In genomic region chr1:47313915-47314664, GRCh38 we compare ENCODE assay signal across 1 cellular context.
TF ChIP-seq lines count a peak whose summit lies in the region.

TSS of gene STIL (minus strand) at chr1:47314147. CDS start at chr1:47310319, 3,828 bp downstream.

TF ChIP-seq in K562, 482 proteins besides CTCF, POLR2A, EP300 and RAD21 (continued from another document and continues in another):
- TF ChIP-seq, protein P1, sequence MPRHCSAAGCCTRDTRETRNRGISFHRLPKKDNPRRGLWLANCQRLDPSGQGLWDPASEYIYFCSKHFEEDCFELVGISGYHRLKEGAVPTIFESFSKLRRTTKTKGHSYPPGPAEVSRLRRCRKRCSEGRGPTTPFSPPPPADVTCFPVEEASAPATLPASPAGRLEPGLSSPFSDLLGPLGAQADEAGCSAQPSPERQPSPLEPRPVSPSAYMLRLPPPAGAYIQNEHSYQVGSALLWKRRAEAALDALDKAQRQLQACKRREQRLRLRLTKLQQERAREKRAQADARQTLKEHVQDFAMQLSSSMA (CRISPR knock-in tag; IDR thresholded peaks at IDR 0.05): no peak
- TF ChIP-seq, protein P2, sequence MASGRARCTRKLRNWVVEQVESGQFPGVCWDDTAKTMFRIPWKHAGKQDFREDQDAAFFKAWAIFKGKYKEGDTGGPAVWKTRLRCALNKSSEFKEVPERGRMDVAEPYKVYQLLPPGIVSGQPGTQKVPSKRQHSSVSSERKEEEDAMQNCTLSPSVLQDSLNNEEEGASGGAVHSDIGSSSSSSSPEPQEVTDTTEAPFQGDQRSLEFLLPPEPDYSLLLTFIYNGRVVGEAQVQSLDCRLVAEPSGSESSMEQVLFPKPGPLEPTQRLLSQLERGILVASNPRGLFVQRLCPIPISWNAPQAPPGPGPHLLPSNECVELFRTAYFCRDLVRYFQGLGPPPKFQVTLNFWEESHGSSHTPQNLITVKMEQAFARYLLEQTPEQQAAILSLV (tag; IDR thresholded peaks at IDR 0.05): no peak
- no peak for TF ChIP-seq PHB2 (IDR thresholded peaks at IDR 0.05; ENCODE audit: low read depth)
- TF ChIP-seq JUND (IDR thresholded peaks at IDR 0.05; ENCODE audit: borderline replicate concordance, low read depth, low read length): peak; percentile 62
- TF ChIP-seq JUND (tag; IDR thresholded peaks at IDR 0.05; ENCODE audit: borderline replicate concordance, low read depth, low read length): peak; percentile 4; the same call in 2 of the 3 replicates
- no peak for TF ChIP-seq MYNN (IDR thresholded peaks at IDR 0.05)
- TF ChIP-seq MYNN (CRISPR knock-in tag; IDR thresholded peaks at IDR 0.05): no peak
- no peak for TF ChIP-seq ARHGAP35 (IDR thresholded peaks at IDR 0.05; ENCODE audit: partially characterized antibody)
- TF ChIP-seq STAG1 (CRISPR knock-in tag; IDR thresholded peaks at IDR 0.05; ENCODE audit: borderline replicate concordance): no peak
- TF ChIP-seq STAT5B (CRISPR knock-in tag; IDR thresholded peaks at IDR 0.05): no peak
- TF ChIP-seq ELK1 (CRISPR knock-in tag; IDR thresholded peaks at IDR 0.05): no peak
- TF ChIP-seq, protein P3, sequence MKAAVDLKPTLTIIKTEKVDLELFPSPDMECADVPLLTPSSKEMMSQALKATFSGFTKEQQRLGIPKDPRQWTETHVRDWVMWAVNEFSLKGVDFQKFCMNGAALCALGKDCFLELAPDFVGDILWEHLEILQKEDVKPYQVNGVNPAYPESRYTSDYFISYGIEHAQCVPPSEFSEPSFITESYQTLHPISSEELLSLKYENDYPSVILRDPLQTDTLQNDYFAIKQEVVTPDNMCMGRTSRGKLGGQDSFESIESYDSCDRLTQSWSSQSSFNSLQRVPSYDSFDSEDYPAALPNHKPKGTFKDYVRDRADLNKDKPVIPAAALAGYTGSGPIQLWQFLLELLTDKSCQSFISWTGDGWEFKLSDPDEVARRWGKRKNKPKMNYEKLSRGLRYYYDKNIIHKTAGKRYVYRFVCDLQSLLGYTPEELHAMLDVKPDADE (conservative IDR thresholded peaks at IDR 0.05; ENCODE audit: control insufficient read depth, low read depth, low read length): peak; percentile 81; the same call in 1 of the 2 replicates
- TF ChIP-seq PTTG1 (tag; IDR thresholded peaks at IDR 0.05; ENCODE audit: low read depth): no peak
- TF ChIP-seq NCOA2 (IDR thresholded peaks at IDR 0.05; ENCODE audit: partially characterized antibody in 2 of 2): no peak
- TF ChIP-seq KLF13 (tag; IDR thresholded peaks at IDR 0.05; ENCODE audit: borderline replicate concordance, low read depth): 0 out of 2 replicates have a peak, but pooled peaks have one; percentile 22
- TF ChIP-seq NFYB (IDR thresholded peaks at IDR 0.05; ENCODE audit: extremely low read depth, insufficient read length): peak; percentile 94
- TF ChIP-seq DPF2 (IDR thresholded peaks at IDR 0.05): no peak
- TF ChIP-seq ZNF79 (CRISPR knock-in tag; IDR thresholded peaks at IDR 0.05; ENCODE audit: low read depth): no peak
- peak; percentile 22; the same call in 1 of the 2 replicates for TF ChIP-seq SMAD4 (CRISPR knock-in tag; conservative IDR thresholded peaks at IDR 0.05)
- no peak for TF ChIP-seq PTRF (tag; IDR thresholded peaks at IDR 0.05)
- TF ChIP-seq, protein P4, sequence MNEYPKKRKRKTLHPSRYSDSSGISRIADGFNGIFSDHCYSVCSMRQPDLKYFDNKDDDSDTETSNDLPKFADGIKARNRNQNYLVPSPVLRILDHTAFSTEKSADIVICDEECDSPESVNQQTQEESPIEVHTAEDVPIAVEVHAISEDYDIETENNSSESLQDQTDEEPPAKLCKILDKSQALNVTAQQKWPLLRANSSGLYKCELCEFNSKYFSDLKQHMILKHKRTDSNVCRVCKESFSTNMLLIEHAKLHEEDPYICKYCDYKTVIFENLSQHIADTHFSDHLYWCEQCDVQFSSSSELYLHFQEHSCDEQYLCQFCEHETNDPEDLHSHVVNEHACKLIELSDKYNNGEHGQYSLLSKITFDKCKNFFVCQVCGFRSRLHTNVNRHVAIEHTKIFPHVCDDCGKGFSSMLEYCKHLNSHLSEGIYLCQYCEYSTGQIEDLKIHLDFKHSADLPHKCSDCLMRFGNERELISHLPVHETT (CRISPR knock-in tag; conservative IDR thresholded peaks at IDR 0.05 in 1 of 2, IDR thresholded peaks at IDR 0.05 in 1 of 2): no peak
- TF ChIP-seq HIVEP1 (CRISPR knock-in tag; IDR thresholded peaks at IDR 0.05): 0 out of 2 replicates have a peak, but pooled peaks have one; percentile 53
- TF ChIP-seq ZNF23 (CRISPR knock-in tag; IDR thresholded peaks at IDR 0.05): no peak
- no peak for TF ChIP-seq ZNF133 (CRISPR knock-in tag; IDR thresholded peaks at IDR 0.05)
- peak; percentile 83 for TF ChIP-seq ZBTB5 (IDR thresholded peaks at IDR 0.05)
- no peak for TF ChIP-seq SIX5 (IDR thresholded peaks at IDR 0.05; ENCODE audit: borderline replicate concordance in 1 of 2, insufficient read depth in 1 of 2, low read depth in 1 of 2, low read length in 2 of 2)
- no peak for TF ChIP-seq ZNF212 (CRISPR knock-in tag; IDR thresholded peaks at IDR 0.05)
- TF ChIP-seq FOXK2 (conservative IDR thresholded peaks at IDR 0.05 in 1 of 2, IDR thresholded peaks at IDR 0.05 in 1 of 2; ENCODE audit: low read depth in 2 of 2): peak in 1 of 2 experiments; percentile 19; a peak in 1 of 4 replicates
- TF ChIP-seq ETV1 (tag; conservative IDR thresholded peaks at IDR 0.05; ENCODE audit: low read depth): peak; percentile 94
- TF ChIP-seq NCOR1 (IDR thresholded peaks at IDR 0.05): no peak
- no peak for TF ChIP-seq CBX5 (IDR thresholded peaks at IDR 0.05; ENCODE audit: borderline replicate concordance, low read depth)
- TF ChIP-seq, protein P5, sequence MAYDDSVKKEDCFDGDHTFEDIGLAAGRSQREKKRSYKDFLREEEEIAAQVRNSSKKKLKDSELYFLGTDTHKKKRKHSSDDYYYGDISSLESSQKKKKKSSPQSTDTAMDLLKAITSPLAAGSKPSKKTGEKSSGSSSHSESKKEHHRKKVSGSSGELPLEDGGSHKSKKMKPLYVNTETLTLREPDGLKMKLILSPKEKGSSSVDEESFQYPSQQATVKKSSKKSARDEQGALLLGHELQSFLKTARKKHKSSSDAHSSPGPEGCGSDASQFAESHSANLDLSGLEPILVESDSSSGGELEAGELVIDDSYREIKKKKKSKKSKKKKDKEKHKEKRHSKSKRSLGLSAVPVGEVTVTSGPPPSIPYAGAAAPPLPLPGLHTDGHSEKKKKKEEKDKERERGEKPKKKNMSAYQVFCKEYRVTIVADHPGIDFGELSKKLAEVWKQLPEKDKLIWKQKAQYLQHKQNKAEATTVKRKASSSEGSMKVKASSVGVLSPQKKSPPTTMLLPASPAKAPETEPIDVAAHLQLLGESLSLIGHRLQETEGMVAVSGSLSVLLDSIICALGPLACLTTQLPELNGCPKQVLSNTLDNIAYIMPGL (CRISPR knock-in tag; IDR thresholded peaks at IDR 0.05): 0 out of 2 replicates have a peak, but pooled peaks have one; percentile 60
- TF ChIP-seq SPI1 (IDR thresholded peaks at IDR 0.05; ENCODE audit: borderline replicate concordance, low read depth, low read length): peak; percentile 65
- no peak for TF ChIP-seq ZZZ3 (IDR thresholded peaks at IDR 0.05)
- TF ChIP-seq PML (IDR thresholded peaks at IDR 0.05; ENCODE audit: low read length): peak; percentile 91; the same call in 1 of the 2 replicates
- TF ChIP-seq FOXA1 (IDR thresholded peaks at IDR 0.05; ENCODE audit: borderline replicate concordance): no peak
- TF ChIP-seq, protein P6, sequence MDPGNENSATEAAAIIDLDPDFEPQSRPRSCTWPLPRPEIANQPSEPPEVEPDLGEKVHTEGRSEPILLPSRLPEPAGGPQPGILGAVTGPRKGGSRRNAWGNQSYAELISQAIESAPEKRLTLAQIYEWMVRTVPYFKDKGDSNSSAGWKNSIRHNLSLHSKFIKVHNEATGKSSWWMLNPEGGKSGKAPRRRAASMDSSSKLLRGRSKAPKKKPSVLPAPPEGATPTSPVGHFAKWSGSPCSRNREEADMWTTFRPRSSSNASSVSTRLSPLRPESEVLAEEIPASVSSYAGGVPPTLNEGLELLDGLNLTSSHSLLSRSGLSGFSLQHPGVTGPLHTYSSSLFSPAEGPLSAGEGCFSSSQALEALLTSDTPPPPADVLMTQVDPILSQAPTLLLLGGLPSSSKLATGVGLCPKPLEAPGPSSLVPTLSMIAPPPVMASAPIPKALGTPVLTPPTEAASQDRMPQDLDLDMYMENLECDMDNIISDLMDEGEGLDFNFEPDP (CRISPR knock-in tag; IDR thresholded peaks at IDR 0.05): no peak
- TF ChIP-seq CXXC5 (CRISPR knock-in tag; IDR thresholded peaks at IDR 0.05): peak; percentile 99
- peak; percentile 94 for TF ChIP-seq ATF7 (IDR thresholded peaks at IDR 0.05)
- no peak for TF ChIP-seq ZNF239 (CRISPR knock-in tag; IDR thresholded peaks at IDR 0.05)
- no peak for TF ChIP-seq ZNF449 (CRISPR knock-in tag; IDR thresholded peaks at IDR 0.05)
- no peak for TF ChIP-seq SAFB (IDR thresholded peaks at IDR 0.05; ENCODE audit: borderline replicate concordance, low read depth, low read length)
- peak; percentile 92 for TF ChIP-seq ETV5 (CRISPR knock-in tag; IDR thresholded peaks at IDR 0.05; ENCODE audit: low read depth)
- TF ChIP-seq, protein P7, sequence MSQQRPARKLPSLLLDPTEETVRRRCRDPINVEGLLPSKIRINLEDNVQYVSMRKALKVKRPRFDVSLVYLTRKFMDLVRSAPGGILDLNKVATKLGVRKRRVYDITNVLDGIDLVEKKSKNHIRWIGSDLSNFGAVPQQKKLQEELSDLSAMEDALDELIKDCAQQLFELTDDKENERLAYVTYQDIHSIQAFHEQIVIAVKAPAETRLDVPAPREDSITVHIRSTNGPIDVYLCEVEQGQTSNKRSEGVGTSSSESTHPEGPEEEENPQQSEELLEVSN (IDR thresholded peaks at IDR 0.05; ENCODE audit: borderline replicate concordance in 1 of 2, extremely low read depth in 1 of 2, insufficient read depth in 1 of 2, insufficient read length in 1 of 2, low read depth in 1 of 2, low read length in 1 of 2, poor library complexity in 1 of 2, severe bottlenecking in 1 of 2): peak; percentile 80 to 87
- 0 out of 2 replicates have a peak, but pooled peaks have one; percentile 12 for TF ChIP-seq TGIF2 (CRISPR knock-in tag; IDR thresholded peaks at IDR 0.05)
- no peak for TF ChIP-seq RFX1 (IDR thresholded peaks at IDR 0.05)
- TF ChIP-seq NCOA6 (IDR thresholded peaks at IDR 0.05): no peak
- no peak for TF ChIP-seq MIER1 (IDR thresholded peaks at IDR 0.05; ENCODE audit: low read depth)
- TF ChIP-seq ASH1L (IDR thresholded peaks at IDR 0.05; ENCODE audit: borderline replicate concordance, low read depth, partially characterized antibody): peak; percentile 96
- TF ChIP-seq RB1 (IDR thresholded peaks at IDR 0.05; ENCODE audit: low read depth): peak; percentile 82
- TF ChIP-seq TRIM28 (IDR thresholded peaks at IDR 0.05): no peak; the same call in 1 of the 2 replicates
- no peak for TF ChIP-seq SNIP1 (IDR thresholded peaks at IDR 0.05; ENCODE audit: low read depth)
- peak; percentile 85 for TF ChIP-seq TAF1 (IDR thresholded peaks at IDR 0.05; ENCODE audit: control insufficient read depth, extremely low read depth, insufficient read depth, low read length, severe bottlenecking)
- TF ChIP-seq ZNF124 (CRISPR knock-in tag; IDR thresholded peaks at IDR 0.05): no peak
- TF ChIP-seq RFX7 (CRISPR knock-in tag; IDR thresholded peaks at IDR 0.05): no peak
